18 cellular contexts compared by ENCODE assay signal in genomic region chr1:161770250-161770649, GRCh38. TPM values are rescaled to one million over a fixed set of nuclear protein-coding genes. Genes with fewer than 3 reads are reported as not detected.
"Had no signal": no experiment of that assay in that cellular context is flagged by ENCODE, and none has a peak within 500 bp of the region (broad histone marks: within the 10 kb centered on the region; RNA-seq: fewer than 3 reads in every experiment).

No MANE protein-coding gene starts in this region.

- DNase-seq: activated CD4-positive, alpha-beta memory T cell treated with anti-CD3 and anti-CD28 coated beads for 36 hours; activated effector memory CD4-positive, alpha-beta T cell treated with Interleukin-2 at 50 U/mL for 16 hours; activated naive CD4-positive, alpha-beta T cell treated with anti-CD3 and anti-CD28 coated beads, Interleukin-2, amount 50 U/mL, for 16 hours; activated T-cell treated with anti-CD3 and anti-CD28 coated beads, Interleukin-2, amount 50 U/mL, for 4 hours; amniotic stem cell; effector memory CD8-positive, alpha-beta T cell; esophagus squamous epithelium; heart right ventricle; kidney glomerular epithelial cell; left ventricle myocardium inferior; mammary epithelial cell; ovary; psoas muscle; right cardiac atrium; T-cell; testis had no signal

- ATAC-seq: activated T-cell treated with anti-CD3 and anti-CD28 coated beads, Interleukin-2, amount 50 U/mL, for 4 hours; effector memory CD8-positive, alpha-beta T cell; heart right ventricle; psoas muscle; right cardiac atrium; T-cell had no signal

- H3K27me3 Mint-ChIP-seq: activated CD4-positive, alpha-beta memory T cell treated with anti-CD3 and anti-CD28 coated beads for 36 hours; effector memory CD8-positive, alpha-beta T cell; T-cell; type B pancreatic cell had no signal

- H3K4me3 Mint-ChIP-seq: activated CD4-positive, alpha-beta memory T cell treated with anti-CD3 and anti-CD28 coated beads for 36 hours; activated T-cell treated with anti-CD3 and anti-CD28 coated beads, Interleukin-2, amount 50 U/mL, for 4 hours; effector memory CD8-positive, alpha-beta T cell; T-cell; type B pancreatic cell had no signal

- H3K4me3 ChIP-seq: esophagus squamous epithelium, heart right ventricle, left ventricle myocardium inferior, ovary, psoas muscle, skin epidermis, testis had no signal

- H3K36me3 Mint-ChIP-seq: T-cell, type B pancreatic cell had no signal

- H3K9me3 Mint-ChIP-seq: activated CD4-positive, alpha-beta memory T cell treated with anti-CD3 and anti-CD28 coated beads for 36 hours; activated T-cell treated with anti-CD3 and anti-CD28 coated beads, Interleukin-2, amount 50 U/mL, for 4 hours; effector memory CD8-positive, alpha-beta T cell; T-cell; type B pancreatic cell had no signal

- H3K27ac Mint-ChIP-seq: activated CD4-positive, alpha-beta memory T cell treated with anti-CD3 and anti-CD28 coated beads for 36 hours; effector memory CD8-positive, alpha-beta T cell; T-cell; type B pancreatic cell had no signal

RNA-seq across cellular contexts. Expression of gene FCRLB, which starts 48.9 kb away (rescaled TPM):
- total RNA-seq: activated CD4-positive, alpha-beta memory T cell treated with anti-CD3 and anti-CD28 coated beads for 36 hours had no signal
